23 cellular contexts compared by ENCODE assay signal in genomic region chr16:83305092-83305491, GRCh38.
DNase-seq lines count a peak whose midpoint lies in the region; ATAC-seq and TF ChIP-seq lines count a peak whose summit lies in the region.
"Had no signal": no experiment of that assay in that cellular context is flagged by ENCODE, and none has a peak within 500 bp of the region (broad histone marks: within the 10 kb centered on the region; RNA-seq: fewer than 3 reads in every experiment).

No MANE protein-coding gene starts in this region.

- TF ChIP-seq CTCF in chondrocyte (IDR thresholded peaks at IDR 0.05) (no peak), kidney epithelial cell (IDR thresholded peaks at IDR 0.05; ENCODE audit: insufficient read depth, low read length, poor library complexity, severe bottlenecking) (no peak)

- H3K4me3 ChIP-seq in kidney epithelial cell (ENCODE audit: low read depth, low read length) = no peak overlapping the region
- H3K4me3 ChIP-seq: prostate gland, vagina had no signal

- DNase-seq in AG08395 (ENCODE audit: low spot score) (peak; percentile 90), HT1080 (ENCODE audit: low read depth) (peak; percentile 94), chondrocyte (ENCODE audit: low spot score) (no peak), kidney epithelial cell (ENCODE audit: low read depth) (peak; percentile 47), T1000 (lab: John Stamatoyannopoulos, UW) (no peak), GF-D8 (lab: John Stamatoyannopoulos, UW) (no peak)
- DNase-seq in stimulated activated CD4-positive, alpha-beta T cell treated with anti-CD3 and anti-CD28 coated beads, Interleukin-15, amount 100 ng/mL, for 24 hours = no peak
- DNase-seq: activated CD4-positive, alpha-beta T cell treated with anti-CD3 and anti-CD28 coated beads, Interleukin-2, amount 50 U/mL, for 1 hour; aorta; endodermal cell; midbrain; NCI-H1417; NCI-H446 treated with DMSO at 0.1 percent for 48 hours; PC-3; stimulated activated CD4-positive, alpha-beta T cell treated with anti-CD3 and anti-CD28 coated beads, Interleukin-4, amount 100 ng/mL, for 4 hours; stimulated activated naive B cell treated with anti-CD40 and anti-IgM and Interleukin-4, amounts not matched to agents 10 μg/mL and 1 μg/mL and 100 μg/mL, for 72 hours had no signal

- no peaks in the 10 kb centered on the region for H3K36me3 ChIP-seq in kidney epithelial cell (ENCODE audit: control insufficient read depth, insufficient read depth, low read length)
- H3K36me3 ChIP-seq: prostate gland, vagina had no signal

- no peaks in the 10 kb centered on the region for H3K36me3 Mint-ChIP-seq in chondrocyte (ENCODE audit: low read depth)
- H3K36me3 Mint-ChIP-seq: stimulated activated naive B cell treated with anti-CD40 and anti-IgM and Interleukin-4, amounts not matched to agents 10 μg/mL and 1 μg/mL and 100 μg/mL, for 72 hours had no signal

- H3K4me1 Mint-ChIP-seq in chondrocyte (ENCODE audit: low read depth) = peaks cover 51% of the 10 kb centered on the region
- H3K4me1 Mint-ChIP-seq: B cell; stimulated activated naive B cell treated with anti-CD40 and anti-IgM and Interleukin-4, amounts not matched to agents 10 μg/mL and 1 μg/mL and 100 μg/mL, for 72 hours had no signal

- no peak overlapping the region for H3K4me3 Mint-ChIP-seq in chondrocyte (ENCODE audit: unreplicated experiment)
- H3K4me3 Mint-ChIP-seq: activated T-helper 1 cell treated with anti-CD3 and anti-CD28 coated beads, Interleukin-12 subunit alpha, Interleukin-12 subunit beta, Interleukin-2, Interleukin-4 antibody, amounts not matched to agents 30 ng/mL and 10 ng/mL and 1 ng/mL, durations not matched to agents 14 hours and 24 hours and 36 hours; B cell; endodermal cell; stimulated activated naive B cell treated with anti-CD40 and anti-IgM and Interleukin-4, amounts not matched to agents 10 μg/mL and 1 μg/mL and 100 μg/mL, for 72 hours; T-helper 1 cell treated with Interleukin-12 subunit alpha and Interleukin-12 subunit beta and Interleukin-4 antibody, amounts not matched to agents 30 μg/mL and 1 μg/mL, for 36 hours had no signal

- no peaks in the 10 kb centered on the region for H3K27me3 ChIP-seq in kidney epithelial cell (ENCODE audit: control insufficient read depth, insufficient read depth, low read length)
- H3K27me3 ChIP-seq: vagina had no signal

- no peaks in the 10 kb centered on the region for H3K9me3 Mint-ChIP-seq in chondrocyte (ENCODE audit: low read depth)
- H3K9me3 Mint-ChIP-seq: activated T-helper 1 cell treated with anti-CD3 and anti-CD28 coated beads, Interleukin-12 subunit alpha, Interleukin-12 subunit beta, Interleukin-2, Interleukin-4 antibody, amounts not matched to agents 30 ng/mL and 10 ng/mL and 1 ng/mL, durations not matched to agents 14 hours and 24 hours and 36 hours; endodermal cell; stimulated activated naive B cell treated with anti-CD40 and anti-IgM and Interleukin-4, amounts not matched to agents 10 μg/mL and 1 μg/mL and 100 μg/mL, for 72 hours; T-helper 1 cell treated with Interleukin-12 subunit alpha and Interleukin-12 subunit beta and Interleukin-4 antibody, amounts not matched to agents 30 μg/mL and 1 μg/mL, for 36 hours had no signal

- H3K27me3 Mint-ChIP-seq in chondrocyte (ENCODE audit: low read depth) = no peaks in the 10 kb centered on the region

- peak overlapping the region; percentile 45 for H3K27ac Mint-ChIP-seq in chondrocyte (ENCODE audit: unreplicated experiment)
- H3K27ac Mint-ChIP-seq: activated T-helper 1 cell treated with anti-CD3 and anti-CD28 coated beads, Interleukin-12 subunit alpha, Interleukin-12 subunit beta, Interleukin-2, Interleukin-4 antibody, amounts not matched to agents 30 ng/mL and 10 ng/mL and 1 ng/mL, durations not matched to agents 14 hours and 24 hours and 36 hours; B cell; endodermal cell; stimulated activated naive B cell treated with anti-CD40 and anti-IgM and Interleukin-4, amounts not matched to agents 10 μg/mL and 1 μg/mL and 100 μg/mL, for 72 hours; T-helper 1 cell treated with Interleukin-12 subunit alpha and Interleukin-12 subunit beta and Interleukin-4 antibody, amounts not matched to agents 30 μg/mL and 1 μg/mL, for 36 hours had no signal

- no peak for ATAC-seq in HG02840 (IDR thresholded peaks at IDR 0.05; ENCODE audit: low FRiP score, unreplicated experiment)
- ATAC-seq: HCT116; PC-3; stimulated activated naive B cell treated with anti-CD40 and anti-IgM and Interleukin-4, amounts not matched to agents 10 μg/mL and 1 μg/mL and 100 μg/mL, for 72 hours had no signal

Comparison
In these comparisons a context has a peak if more than half of its experiments do, and no peak if none do; other contexts are left out.
1. DNase-seq: peak in AG08395 (single experiment), HT1080 (single experiment) and kidney epithelial cell (single experiment); none in chondrocyte (single experiment), T1000 (single experiment), GF-D8 (single experiment) and stimulated activated CD4-positive, alpha-beta T cell treated with anti-CD3 and anti-CD28 coated beads, Interleukin-15, amount 100 ng/mL, for 24 hours (single experiment).